10 cellular contexts compared by ENCODE assay signal in genomic region chr19:19384486-19384885, GRCh38. TPM values are rescaled to one million over a fixed set of nuclear protein-coding genes. Genes with fewer than 3 reads are reported as not detected.
DNase-seq lines count a peak whose midpoint lies in the region; ATAC-seq and TF ChIP-seq lines count a peak whose summit lies in the region.
"Had no signal": no experiment of that assay in that cellular context is flagged by ENCODE, and none has a peak within 500 bp of the region (broad histone marks: within the 10 kb centered on the region; RNA-seq: fewer than 3 reads in every experiment).

No MANE protein-coding gene starts in this region.

- H3K36me3 ChIP-seq in mammary epithelial cell (ENCODE audit: insufficient read depth, low read length) = no peaks in the 10 kb centered on the region
- H3K36me3 ChIP-seq in mesodermal cell (ENCODE audit: control insufficient read depth, insufficient read depth, low read length) = peaks cover 6% of the 10 kb centered on the region
- no peaks in the 10 kb centered on the region for H3K36me3 ChIP-seq in vagina

- no peaks in the 10 kb centered on the region for H4K20me1 ChIP-seq in mammary epithelial cell (ENCODE audit: insufficient read depth, low read length)

- no peaks in the 10 kb centered on the region for H3K27me3 Mint-ChIP-seq in stimulated activated naive CD8-positive, alpha-beta T cell treated with anti-CD3 and anti-CD28 coated beads, Interleukin-15, Interleukin-2, amounts not matched to agents 100 ng/mL and 50 ng/mL, for 24 hours

- H3K4me1 Mint-ChIP-seq in stimulated activated naive CD8-positive, alpha-beta T cell treated with anti-CD3 and anti-CD28 coated beads, Interleukin-15, Interleukin-2, amounts not matched to agents 100 ng/mL and 50 ng/mL, for 24 hours (ENCODE audit: low read depth) = peaks cover 30% of the 10 kb centered on the region

- intact Hi-C loops in mammary epithelial cell (cut with micrococcal nuclease) (no loop called here), vagina (cut with DNase I) (no loop called here)

- H3K9me3 ChIP-seq in mammary epithelial cell (replicated peaks; ENCODE audit: insufficient read depth, low read length) (no peaks in the 10 kb centered on the region), mesodermal cell (ENCODE audit: control insufficient read depth, low read length) (peaks cover 7% of the 10 kb centered on the region), vagina (no peaks in the 10 kb centered on the region)

- TF ChIP-seq CTCF in mammary epithelial cell (conservative IDR thresholded peaks at IDR 0.05 in 1 of 2, IDR thresholded peaks at IDR 0.05 in 1 of 2; ENCODE audit: extremely low read depth in 1 of 2, insufficient read depth in 1 of 2, low read depth in 1 of 2, low read length in 2 of 2) = no peak
- TF ChIP-seq CTCF in vagina (IDR thresholded peaks at IDR 0.05) = no peak

- H2AFZ ChIP-seq in mammary epithelial cell (ENCODE audit: low read depth, low read length) = peak overlapping the region; percentile 95

- peaks cover 6% of the 10 kb centered on the region for H3K36me3 Mint-ChIP-seq in stimulated activated naive CD8-positive, alpha-beta T cell treated with anti-CD3 and anti-CD28 coated beads, Interleukin-15, Interleukin-2, amounts not matched to agents 100 ng/mL and 50 ng/mL, for 24 hours (ENCODE audit: low read depth)

- H3K4me3 ChIP-seq in mammary epithelial cell (replicated peaks in 1 of 3; ENCODE audit: insufficient read depth in 1 of 3, low read depth in 2 of 3, low read length in 3 of 3) = peak overlapping the region; percentile 58 to 85 (median 74)
- H3K4me3 ChIP-seq in mesodermal cell (ENCODE audit: extremely low read depth, insufficient read depth, low read length, poor library complexity, severe bottlenecking) = peak overlapping the region; percentile 27
- peak overlapping the region; percentile 66 to 98 for H3K4me3 ChIP-seq in vagina

- H3K4me3 Mint-ChIP-seq in stimulated activated naive CD8-positive, alpha-beta T cell treated with anti-CD3 and anti-CD28 coated beads, Interleukin-15, Interleukin-2, amounts not matched to agents 100 ng/mL and 50 ng/mL, for 24 hours = peak overlapping the region; percentile 68

- in situ Hi-C loops in mammary epithelial cell (cut with MboI; ENCODE audit: low sequenced_read_pairs in 2 of 2) = loop anchor here in 1 of 2 donors (10.0 kb wide), 1 partner anchor 90 kb away; no protein-coding TSS in a partner anchor

- CTCF ChIA-PET in mammary epithelial cell (lab: Charles Lee; ENCODE audit: low non-redundant PET) = no interaction called here

- ATAC-seq in stimulated activated naive CD8-positive, alpha-beta T cell treated with anti-CD3 and anti-CD28 coated beads, Interleukin-15, Interleukin-2, amounts not matched to agents 100 U/mL and 50 U/mL, for 24 hours = no peak
- ATAC-seq in HG02970 (IDR thresholded peaks at IDR 0.05; ENCODE audit: low FRiP score, unreplicated experiment) = no peak

- DNase-seq in stimulated activated naive CD8-positive, alpha-beta T cell treated with anti-CD3 and anti-CD28 coated beads, Interleukin-15, Interleukin-2, amounts not matched to agents 100 U/mL and 50 U/mL, for 24 hours = no peak
- DNase-seq in mammary epithelial cell (no peak), vagina (ENCODE audit: extremely low spot score in 2 of 2) (no peak), NCI-H187 (lab: John Stamatoyannopoulos, UW) (no peak), epidermal melanocyte (ENCODE audit: insufficient read length, low spot score) (no peak)
- DNase-seq: DMS53, OCI-M1 had no signal

- peak overlapping the region; percentile 97 for H3K4me2 ChIP-seq in mammary epithelial cell (ENCODE audit: insufficient read depth, low read depth, low read length)

- dilution Hi-C loops in mammary epithelial cell (cut with HindIII; ENCODE audit: low sequenced_read_pairs) = no loop called here

- peak overlapping the region; percentile 21 for H3K27ac Mint-ChIP-seq in stimulated activated naive CD8-positive, alpha-beta T cell treated with anti-CD3 and anti-CD28 coated beads, Interleukin-15, Interleukin-2, amounts not matched to agents 100 ng/mL and 50 ng/mL, for 24 hours

- 99% methylated on average over 12 of the region's 13 CpGs for WGBS in mammary epithelial cell (ENCODE audit: low coverage, missing lambda C conversion rate)
- 82 to 90% methylated on average over 9 to 11 of the region's 13 CpGs for WGBS in mesodermal cell (ENCODE audit: insufficient coverage in 2 of 2), 2 experiments

- no peaks in the 10 kb centered on the region for H3K27me3 ChIP-seq in mammary epithelial cell (ENCODE audit: insufficient read depth, low read length)
- H3K27me3 ChIP-seq in vagina = no peaks in the 10 kb centered on the region

- BruUV-seq in mammary epithelial cell (replicated peaks; lab: Mats Ljungman, UMichigan) = no TSS peak

- H3K9ac ChIP-seq in mammary epithelial cell (ENCODE audit: insufficient read depth, low read length) = no peak overlapping the region

- H3K9me3 Mint-ChIP-seq in stimulated activated naive CD8-positive, alpha-beta T cell treated with anti-CD3 and anti-CD28 coated beads, Interleukin-15, Interleukin-2, amounts not matched to agents 100 ng/mL and 50 ng/mL, for 24 hours = no peaks in the 10 kb centered on the region

- no peak overlapping the region for H3K27ac ChIP-seq in mammary epithelial cell (ENCODE audit: insufficient read depth, low read depth, low read length)
- no peak overlapping the region for H3K27ac ChIP-seq in mesodermal cell (ENCODE audit: low read depth, low read length, severe bottlenecking)
- H3K27ac ChIP-seq in vagina = peak overlapping the region; percentile 87

- no peak for TF ChIP-seq POLR2A in vagina (IDR thresholded peaks at IDR 0.05)

- H3K4me1 ChIP-seq in mammary epithelial cell (ENCODE audit: insufficient read depth, low read length) (peaks cover 25% of the 10 kb centered on the region), mesodermal cell (ENCODE audit: control insufficient read depth, insufficient read depth, low read length, poor library complexity, severe bottlenecking) (peaks cover 20% of the 10 kb centered on the region), vagina (peaks cover 45% of the 10 kb centered on the region)

- peaks cover 36% of the 10 kb centered on the region for H3K79me2 ChIP-seq in mammary epithelial cell (ENCODE audit: insufficient read depth, low read length)

RNA-seq across cellular contexts. Expression of gene GATAD2A, which starts 21.0 kb away (rescaled TPM):
- total RNA-seq in mammary epithelial cell (100 to 1,000 TPM in 1 of 2 donors, 10 to 100 TPM in 1; 67.5 to 109 TPM), vagina (49.6 TPM)
- polyA plus RNA-seq in mammary epithelial cell = 49.6 TPM
- 14.5 TPM for polyA minus RNA-seq in mammary epithelial cell
- polyA plus RNA-seq in mesodermal cell (2013, experiment 1 of 2) = 59.4 TPM
- polyA plus RNA-seq in mesodermal cell (2013, experiment 2 of 2) = 55.6 TPM

Comparison
In these comparisons a context has a peak if more than half of its experiments do, and no peak if none do; other contexts are left out.
1. H3K4me3 ChIP-seq: peak in every context shown above with its lines; median percentile 82 in vagina; 74 in mammary epithelial cell; 27 in mesodermal cell.